Comparison of ENCODE assay signal across 8 cellular contexts in the genomic region with DNA sequence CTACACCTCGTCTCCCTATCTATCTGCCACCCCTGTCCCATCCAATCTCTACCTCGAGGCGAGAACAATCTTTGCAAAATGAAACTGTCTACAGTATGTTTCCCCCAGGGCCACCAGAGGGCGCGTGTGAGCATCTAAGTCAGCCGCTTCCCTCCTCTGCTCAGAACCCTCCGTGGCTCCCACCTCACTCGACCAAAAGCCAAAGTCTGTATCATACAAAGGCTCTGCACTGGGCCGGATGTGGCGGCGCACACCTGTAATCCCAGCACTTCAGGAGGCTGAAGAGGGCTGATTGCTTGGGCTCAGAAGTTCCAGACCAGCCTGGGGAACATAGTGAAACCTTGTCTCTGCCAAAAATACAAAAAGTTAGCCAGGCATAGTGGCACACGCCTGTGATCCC. TPM values are rescaled to one million over a fixed set of nuclear protein-coding genes. Genes with fewer than 3 reads are reported as not detected.
DNase-seq lines count a peak whose midpoint lies in the region; ATAC-seq, FAIRE-seq and TF ChIP-seq lines count a peak whose summit lies in the region.
"Not testable (repeated sequence)": the region's sequence is repeated elsewhere in the genome, so short reads cannot be mapped to it uniquely, and the experiment has no call there.

No MANE protein-coding gene starts in this region.

- DNase-seq in ELF-1 (ENCODE audit: low read depth, low spot score) (peak; percentile 73), MM.1S (peak; percentile 74), activated T-cell treated with anti-CD3 and anti-CD28 coated beads for 1 hour (ENCODE audit: low read depth) (peak; percentile 83), dedifferentiated amniotic fluid mesenchymal stem cell (ENCODE audit: extremely low spot score) (peak; percentile 43)
- not testable (repeated sequence) for DNase-seq in kidney, tibial artery

- H3K9ac ChIP-seq in MM.1S (ENCODE audit: low read length); kidney (ENCODE audit: low read length in 2 of 2); skeletal muscle satellite cell (ENCODE audit: low read depth, low read length): not testable (repeated sequence)

- not testable (repeated sequence) for H3K79me2 ChIP-seq in MM.1S (ENCODE audit: low read length)

- not testable (repeated sequence) for H3K4me1 ChIP-seq in MM.1S (ENCODE audit: low read length); kidney (ENCODE audit: control insufficient read depth in 1 of 2, insufficient read depth in 1 of 2, low read depth in 1 of 2, low read length in 2 of 2); skeletal muscle satellite cell (ENCODE audit: control insufficient read depth, insufficient read depth, low read length); tibial artery

- TF ChIP-seq CTCF in MM.1S (IDR thresholded peaks at IDR 0.05; ENCODE audit: low read length): peak; percentile 62
- peak; percentile 50 for TF ChIP-seq CTCF in kidney (IDR thresholded peaks at IDR 0.05; ENCODE audit: borderline replicate concordance, extremely low read depth, insufficient read depth)
- TF ChIP-seq CTCF in tibial artery (IDR thresholded peaks at IDR 0.05): peak; percentile 57 to 62

- H2AFZ ChIP-seq in MM.1S (ENCODE audit: low read length): peak overlapping the region; percentile 51; the same call in 1 of the 2 replicates

- not testable (repeated sequence) for H3K9me2 ChIP-seq in MM.1S (replicated peaks; ENCODE audit: insufficient read depth, low read length)

- intact Hi-C loops in kidney (cut with DNase I): not testable (repeated sequence)
- intact Hi-C loops in tibial artery (cut with DNase I; ENCODE audit: low total_unique reads): loop anchor here (5.0 kb wide), 1 partner anchor 151 kb away; no protein-coding TSS in a partner anchor

- peak overlapping the region; percentile 76; the same call in 1 of the 2 replicates for H3K4me2 ChIP-seq in MM.1S (ENCODE audit: low read depth, low read length)
- peak overlapping the region; percentile 31 for H3K4me2 ChIP-seq in skeletal muscle satellite cell (ENCODE audit: low read length)

- ATAC-seq in SK-N-SH treated with all-trans-retinoic acid at 6 μM for 48 hours: peak; percentile 78

- peaks cover 59% of the 10 kb centered on the region for H3K27me3 ChIP-seq in MM.1S (replicated peaks; ENCODE audit: insufficient read depth, low read length)
- not testable (repeated sequence) for H3K27me3 ChIP-seq in skeletal muscle satellite cell (ENCODE audit: control insufficient read depth, insufficient read depth, low read length); tibial artery

- not testable (repeated sequence) for H4K20me1 ChIP-seq in MM.1S (ENCODE audit: insufficient read depth, low read length)

- H3F3A ChIP-seq in MM.1S (ENCODE audit: insufficient read depth, low read length): not testable (repeated sequence)

- not testable (repeated sequence) for H3K27ac ChIP-seq in MM.1S (ENCODE audit: low read length); kidney (ENCODE audit: low read depth in 2 of 2, low read length in 2 of 2); tibial artery

- H3K36me3 ChIP-seq in MM.1S (replicated peaks; ENCODE audit: insufficient read depth, low read length); kidney (ENCODE audit: control insufficient read depth in 1 of 2, insufficient read depth in 2 of 2, low read length in 2 of 2); skeletal muscle satellite cell (ENCODE audit: insufficient read depth, low read length); tibial artery: not testable (repeated sequence)

- FAIRE-seq in kidney (lab: Jason Lieb, UNC): not testable (repeated sequence)

- H3K4me3 ChIP-seq in MM.1S (ENCODE audit: low read length): peak overlapping the region; percentile 54
- not testable (repeated sequence) for H3K4me3 ChIP-seq in kidney (ENCODE audit: low read length in 2 of 2); skeletal muscle satellite cell (ENCODE audit: low read length); tibial artery

- not testable (repeated sequence) for H3K9me3 ChIP-seq in MM.1S (replicated peaks; ENCODE audit: insufficient read depth, low read length); kidney (ENCODE audit: control insufficient read depth in 1 of 2, low read length in 2 of 2); skeletal muscle satellite cell (replicated peaks; ENCODE audit: low read length); tibial artery

RNA-seq across cellular contexts. Expression of a gene that starts 9.9 kb away (rescaled TPM):
- total RNA-seq in kidney: 30.2 TPM
- polyA plus RNA-seq in kidney (ENCODE audit: insufficient read depth, low read depth, low replicate concordance): 6.3 TPM
- total RNA-seq in skeletal muscle satellite cell (2012; rRNA removed): 1.0 and 1.5 TPM in 2 replicates

RNA-seq across cellular contexts. Expression of a gene that starts 59.7 kb away (rescaled TPM):
- total RNA-seq in kidney: 1.8 TPM
- 0.49 TPM for polyA plus RNA-seq in kidney (ENCODE audit: insufficient read depth, low read depth, low replicate concordance)
- total RNA-seq in skeletal muscle satellite cell (2012; rRNA removed): 9.1 and 17.3 TPM in 2 replicates
